ENCODE assay signal across 16 cellular contexts in genomic region chr1:109770331-109771095, GRCh38. TPM values are rescaled to one million over a fixed set of nuclear protein-coding genes. Genes with fewer than 3 reads are reported as not detected.
DNase-seq lines count a peak whose midpoint lies in the region; ATAC-seq and TF ChIP-seq lines count a peak whose summit lies in the region.
"Had no signal": no experiment of that assay in that cellular context is flagged by ENCODE, and none has a peak within 500 bp of the region (broad histone marks: within the 10 kb centered on the region; RNA-seq: fewer than 3 reads in every experiment).

No MANE protein-coding gene starts in this region.

- no peak overlapping the region for H3K27ac Mint-ChIP-seq in Calu3 (ENCODE audit: unreplicated experiment)
- H3K27ac Mint-ChIP-seq: activated T-helper 2 cell treated with anti-CD3 and anti-CD28 coated beads, Interferon-gamma antibody, Interleukin-2, Interleukin-4, amounts not matched to agents 10 μg/mL and 5 μg/mL and 100 μg/mL, durations not matched to agents 14 hours and 24 hours and 36 hours; B cell had no signal

- H3K4me1 Mint-ChIP-seq in Calu3 (ENCODE audit: low read depth, unreplicated experiment): no peaks in the 10 kb centered on the region
- H3K4me1 Mint-ChIP-seq: B cell had no signal

- intact Hi-C loops in Calu3 (cut with micrococcal nuclease; ENCODE audit: unreplicated experiment): no loop called here

- no peaks in the 10 kb centered on the region for H3K9me3 Mint-ChIP-seq in Calu3 (ENCODE audit: low read depth, unreplicated experiment)
- H3K9me3 Mint-ChIP-seq: activated T-helper 2 cell treated with anti-CD3 and anti-CD28 coated beads, Interferon-gamma antibody, Interleukin-2, Interleukin-4, amounts not matched to agents 10 μg/mL and 5 μg/mL and 100 μg/mL, durations not matched to agents 14 hours and 24 hours and 36 hours; nephron had no signal

- CTCF ChIA-PET in Calu3 (lab: Charles Lee): no interaction called here

- no peak for TF ChIP-seq CTCF in Calu3 (IDR thresholded peaks at IDR 0.05; ENCODE audit: unreplicated experiment)

- H3K4me3 Mint-ChIP-seq in Calu3 (ENCODE audit: low read depth, unreplicated experiment): no peak overlapping the region
- H3K4me3 Mint-ChIP-seq: B cell, nephron had no signal

- DNase-seq in ELF-1 (ENCODE audit: low read depth, low spot score) (peak; percentile 43), anterior cingulate cortex (lab: John Stamatoyannopoulos, UW) (peak in 55 of 58 donors; percentile 25 to 94 (median 74)), islet precursor cell (peak; percentile 52), putamen (ENCODE audit: low spot score) (peak; percentile 79), A172 (ENCODE audit: low spot score) (no peak), NK-92 (lab: John Stamatoyannopoulos, UW; ENCODE audit: unreplicated experiment) (no peak), Calu3 (no peak)
- DNase-seq: activated CD4-positive, alpha-beta T cell treated with anti-CD3 and anti-CD28 coated beads, Interleukin-2, amount 50 U/mL, for 4 hours; kidney glomerular epithelial cell had no signal

- BruUV-seq in Calu3 (replicated peaks; lab: Mats Ljungman, UMichigan): no TSS peak

- peaks cover 8% of the 10 kb centered on the region for H3K27me3 Mint-ChIP-seq in Calu3 (ENCODE audit: unreplicated experiment)

- no peak for ATAC-seq in GM18868 (IDR thresholded peaks at IDR 0.05; ENCODE audit: unreplicated experiment)
- ATAC-seq: GM12878 had no signal

- no peaks in the 10 kb centered on the region for H3K36me3 Mint-ChIP-seq in Calu3 (ENCODE audit: insufficient read depth, unreplicated experiment)

RNA-seq across cellular contexts. Expression of gene EPS8L3, which starts 6.8 kb away (rescaled TPM):
- total RNA-seq in A172 (2014; rRNA removed; shearing (Covaris generic)): not detected in 2 replicates
- 46.6 and 68.6 TPM in 2 replicates for total RNA-seq in Calu3 (2022)
- total RNA-seq: activated T-helper 2 cell treated with anti-CD3 and anti-CD28 coated beads, Interferon-gamma antibody, Interleukin-2, Interleukin-4, amounts not matched to agents 10 μg/mL and 5 μg/mL and 100 μg/mL, durations not matched to agents 14 hours and 24 hours and 36 hours; B cell; cardiac muscle cell; GM12878; HT1080 had no signal

RNA-seq across cellular contexts. Expression of gene GSTM3, which starts 29.7 kb away (rescaled TPM):
- 40.8 and 49.2 TPM in 2 replicates for total RNA-seq in A172 (2014; rRNA removed; shearing (Covaris generic))
- 67.9 and 73.7 TPM in 2 replicates for total RNA-seq in Calu3 (2022)
- total RNA-seq: GM12878 had no signal

RNA-seq across cellular contexts. Expression of gene GSTM5, which starts 58.5 kb away (rescaled TPM):
- total RNA-seq in A172 (2014; rRNA removed; shearing (Covaris generic)): 0.03 TPM in 1 of 2 replicates, not detected in the other
- not detected in 2 replicates for total RNA-seq in Calu3 (2022)
- total RNA-seq: B cell, HT1080 had no signal

Comparison
In these comparisons a context has a peak if more than half of its experiments do, and no peak if none do; other contexts are left out.
1. DNase-seq: peak in ELF-1 (single experiment), anterior cingulate cortex (55 of 58), islet precursor cell (single experiment) and putamen (single experiment); none in A172 (single experiment), NK-92 (single experiment) and Calu3 (single experiment).
2. RNA of gene EPS8L3, which starts 6.8 kb away (total RNA-seq): 46.6 to 68.6 TPM in Calu3; not detected in A172; every median in the first group is over 10 times any median in the second.